ENCODE assay signal across 1 cellular context in the genomic region with DNA sequence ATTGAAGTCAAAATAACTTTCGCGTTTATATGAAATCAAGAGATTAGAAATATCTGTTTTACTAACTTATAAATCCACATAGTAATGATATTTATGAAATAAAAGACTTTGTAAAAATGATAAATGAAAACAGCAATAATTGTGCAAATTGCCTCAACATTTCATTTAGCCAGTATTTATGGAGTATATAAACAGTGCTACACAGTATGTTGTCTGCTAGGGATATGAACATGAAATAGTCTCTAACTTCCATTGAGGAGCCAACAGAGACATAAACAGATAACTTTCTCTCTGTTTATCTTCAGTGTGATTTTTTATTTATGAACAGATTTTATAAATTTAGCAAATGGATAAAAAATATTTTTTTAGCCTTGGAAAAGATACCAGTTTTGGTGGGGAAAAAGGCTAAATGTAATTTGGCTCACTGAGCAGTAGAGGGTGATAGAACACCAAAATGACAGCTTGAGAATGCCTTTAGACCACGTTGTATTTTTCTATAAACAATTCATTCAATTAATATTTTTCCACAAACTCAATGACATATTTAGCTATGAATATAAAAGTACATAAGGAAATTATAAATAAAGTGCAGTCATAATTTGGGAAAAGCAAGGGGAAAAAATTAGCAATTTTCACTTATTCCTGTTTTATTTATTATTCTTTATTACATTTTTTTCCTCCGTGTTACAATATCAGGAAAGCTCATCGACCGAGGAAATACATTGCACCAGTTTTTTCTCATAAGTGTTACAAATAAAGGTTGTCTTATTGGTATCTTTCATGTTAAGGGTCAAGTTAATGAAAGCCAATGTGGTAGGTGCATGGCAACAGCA.
TF ChIP-seq lines count a peak whose summit lies in the region.

No MANE protein-coding gene starts in this region.

TF ChIP-seq in liver, 16 proteins besides CTCF, POLR2A, EP300 and RAD21:
- TF ChIP-seq JUND (IDR thresholded peaks at IDR 0.05) (no peak), FOXA2 (IDR thresholded peaks at IDR 0.05) (peak; percentile 13), SP1 (IDR thresholded peaks at IDR 0.05) (no peak), HNF4A (conservative IDR thresholded peaks at IDR 0.05) (no peak)
TF ChIP-seq in liver: peak in this region for 1.
